ENCODE assay signal across 1 cellular context in the genomic region with DNA sequence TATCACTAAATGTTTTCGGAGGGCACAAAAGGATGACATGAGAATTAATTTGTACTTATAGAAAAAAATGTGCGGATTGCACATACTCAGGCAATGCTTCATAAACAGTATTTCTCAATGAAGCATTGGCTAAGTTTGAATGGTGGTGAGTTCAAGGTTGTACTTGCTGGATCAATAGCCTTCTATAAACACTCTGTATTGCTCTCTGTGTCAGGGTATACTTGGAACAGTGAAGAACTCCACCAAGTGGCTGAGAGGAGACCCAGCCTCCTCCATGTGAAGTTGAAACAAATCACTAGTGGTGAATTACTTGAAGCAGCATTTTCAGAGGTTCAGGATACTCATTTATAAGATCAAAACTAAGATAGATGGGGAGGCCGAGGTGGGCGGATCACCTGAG.
TF ChIP-seq lines count a peak whose summit lies in the region.

No MANE protein-coding gene starts in this region.

TF ChIP-seq in SK-N-SH, 30 proteins besides CTCF, POLR2A, EP300 and RAD21 (continued from another document):
- TF ChIP-seq, protein P1, sequence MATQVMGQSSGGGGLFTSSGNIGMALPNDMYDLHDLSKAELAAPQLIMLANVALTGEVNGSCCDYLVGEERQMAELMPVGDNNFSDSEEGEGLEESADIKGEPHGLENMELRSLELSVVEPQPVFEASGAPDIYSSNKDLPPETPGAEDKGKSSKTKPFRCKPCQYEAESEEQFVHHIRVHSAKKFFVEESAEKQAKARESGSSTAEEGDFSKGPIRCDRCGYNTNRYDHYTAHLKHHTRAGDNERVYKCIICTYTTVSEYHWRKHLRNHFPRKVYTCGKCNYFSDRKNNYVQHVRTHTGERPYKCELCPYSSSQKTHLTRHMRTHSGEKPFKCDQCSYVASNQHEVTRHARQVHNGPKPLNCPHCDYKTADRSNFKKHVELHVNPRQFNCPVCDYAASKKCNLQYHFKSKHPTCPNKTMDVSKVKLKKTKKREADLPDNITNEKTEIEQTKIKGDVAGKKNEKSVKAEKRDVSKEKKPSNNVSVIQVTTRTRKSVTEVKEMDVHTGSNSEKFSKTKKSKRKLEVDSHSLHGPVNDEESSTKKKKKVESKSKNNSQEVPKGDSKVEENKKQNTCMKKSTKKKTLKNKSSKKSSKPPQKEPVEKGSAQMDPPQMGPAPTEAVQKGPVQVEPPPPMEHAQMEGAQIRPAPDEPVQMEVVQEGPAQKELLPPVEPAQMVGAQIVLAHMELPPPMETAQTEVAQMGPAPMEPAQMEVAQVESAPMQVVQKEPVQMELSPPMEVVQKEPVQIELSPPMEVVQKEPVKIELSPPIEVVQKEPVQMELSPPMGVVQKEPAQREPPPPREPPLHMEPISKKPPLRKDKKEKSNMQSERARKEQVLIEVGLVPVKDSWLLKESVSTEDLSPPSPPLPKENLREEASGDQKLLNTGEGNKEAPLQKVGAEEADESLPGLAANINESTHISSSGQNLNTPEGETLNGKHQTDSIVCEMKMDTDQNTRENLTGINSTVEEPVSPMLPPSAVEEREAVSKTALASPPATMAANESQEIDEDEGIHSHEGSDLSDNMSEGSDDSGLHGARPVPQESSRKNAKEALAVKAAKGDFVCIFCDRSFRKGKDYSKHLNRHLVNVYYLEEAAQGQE (IDR thresholded peaks at IDR 0.05; ENCODE audit: low read depth, low read length) = no peak
- TF ChIP-seq YY1 (IDR thresholded peaks at IDR 0.05; ENCODE audit: low read depth) (no peak), FOSL2 (IDR thresholded peaks at IDR 0.05; ENCODE audit: borderline replicate concordance, low read depth) (no peak), TAF1 (IDR thresholded peaks at IDR 0.05; ENCODE audit: borderline replicate concordance, low read depth, low read length) (no peak), CHD2 (IDR thresholded peaks at IDR 0.05; ENCODE audit: low read length, partially characterized antibody) (no peak), TCF12 (IDR thresholded peaks at IDR 0.05) (no peak), PBX3 (IDR thresholded peaks at IDR 0.05) (no peak), RFX5 (IDR thresholded peaks at IDR 0.05; ENCODE audit: low read length) (no peak), NRF1 (IDR thresholded peaks at IDR 0.05; ENCODE audit: low read depth, low read length) (no peak)
TF ChIP-seq in SK-N-SH: peak in this region for 0.
